In the genomic region with DNA sequence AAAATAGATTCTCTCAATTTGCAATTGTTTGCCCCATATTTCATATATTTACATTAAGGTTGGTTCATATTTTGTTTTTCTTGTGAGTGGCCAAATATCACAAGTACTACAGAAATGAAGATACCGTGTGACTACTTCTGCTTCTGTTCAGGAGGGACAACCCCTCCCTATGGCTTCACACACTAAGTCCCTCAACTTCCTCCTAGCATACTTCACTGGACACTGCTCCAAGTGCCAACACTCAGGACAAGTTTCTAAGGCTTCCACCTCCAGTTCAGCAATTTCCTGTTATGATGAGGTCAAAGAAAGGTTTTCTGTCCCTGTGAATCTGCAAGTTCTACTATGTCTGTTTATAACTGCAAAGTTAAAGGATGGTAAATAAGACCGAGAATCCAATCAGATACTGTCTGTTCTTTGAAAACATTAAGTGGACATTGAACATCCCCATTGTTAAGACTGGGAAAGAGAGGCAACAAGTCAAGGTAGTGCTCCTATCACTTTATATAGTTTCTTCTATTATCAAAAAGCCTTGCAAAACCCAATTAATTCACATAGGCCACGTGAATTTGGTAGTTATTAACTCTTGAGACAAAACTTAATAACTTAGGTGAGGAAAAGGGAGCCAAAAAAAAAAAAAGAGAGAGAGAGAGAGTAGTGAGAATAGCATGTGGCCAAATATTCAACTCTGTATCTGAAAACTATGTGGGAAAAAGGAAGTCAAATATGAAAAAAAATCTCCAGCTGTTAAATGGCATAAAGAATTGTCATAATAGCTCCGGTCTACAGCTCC, we compare ENCODE assay signal across 8 cellular contexts.
A peak's percentile ranks its signal among the peaks of the same experiment; 100 is the strongest.
DNase-seq lines count a peak whose midpoint lies in the region; ATAC-seq and TF ChIP-seq lines count a peak whose summit lies in the region.

No MANE protein-coding gene starts in this region.

- intact Hi-C loops in A673 (cut with micrococcal nuclease; ENCODE audit: unreplicated experiment): no loop called here

- ATAC-seq in GM19324 (IDR thresholded peaks at IDR 0.05; ENCODE audit: low FRiP score, unreplicated experiment): peak; percentile 77
- peak; percentile 98 for ATAC-seq in HG03280 (IDR thresholded peaks at IDR 0.05; ENCODE audit: unreplicated experiment)
- ATAC-seq in activated T-helper 17 cell treated with anti-CD3 and anti-CD28 coated beads, Interleukin-2, amount 50 U/mL, for 72 hours (replicated peaks): no peak
- ATAC-seq in lung (ENCODE audit: insufficient read depth, low FRiP score): peak; percentile 69

- no peak overlapping the region for H3K27ac ChIP-seq in A673 (ENCODE audit: low read depth, low read length, poor library complexity, severe bottlenecking)
- no peak overlapping the region for H3K27ac ChIP-seq in lung (ENCODE audit: low read depth in 1 of 2, low read length in 1 of 2)

- peak overlapping the region; percentile 19 for H3K4me3 ChIP-seq in A673 (ENCODE audit: low read depth, low read length, poor library complexity, severe bottlenecking)
- no peak overlapping the region for H3K4me3 ChIP-seq in lung

- H3K27me3 Mint-ChIP-seq in activated T-helper 17 cell treated with anti-CD3 and anti-CD28 coated beads, Interleukin-2, amount 50 U/mL, for 72 hours: peaks cover 9% of the 10 kb centered on the region

- WGBS in lung, 2 donors: 19 to 23% methylated on average over 4 of the region's 4 CpGs

- DNase-seq in A673 (ENCODE audit: low spot score): no peak
- DNase-seq in lung (ENCODE audit: low spot score): no peak
- no peak for DNase-seq in AG20443 (ENCODE audit: low spot score)
- no peak for DNase-seq in dedifferentiated amniotic fluid mesenchymal stem cell (ENCODE audit: extremely low spot score)
- no peak for DNase-seq in anterior cingulate cortex (lab: John Stamatoyannopoulos, UW)

- TF ChIP-seq CTCF in A673 (conservative IDR thresholded peaks at IDR 0.05; ENCODE audit: low read depth, low read length) (no peak), lung (IDR thresholded peaks at IDR 0.05; ENCODE audit: control extremely low read depth, extremely low read depth) (no peak)

- H3K4me3 Mint-ChIP-seq in activated T-helper 17 cell treated with anti-CD3 and anti-CD28 coated beads, Interleukin-2, amount 50 U/mL, for 72 hours: peak overlapping the region; percentile 75

- POLR2A ChIA-PET in A673 (lab: Charles Lee; ENCODE audit: low non-redundant PET): no interaction called here

- H3K27me3 ChIP-seq in A673 (replicated peaks; ENCODE audit: insufficient read depth, low read depth, low read length, poor library complexity) (peaks cover 23% of the 10 kb centered on the region), lung (ENCODE audit: control insufficient read depth, insufficient read depth) (no peaks in the 10 kb centered on the region)

- H3K4me1 Mint-ChIP-seq in activated T-helper 17 cell treated with anti-CD3 and anti-CD28 coated beads, Interleukin-2, amount 50 U/mL, for 72 hours: peaks cover 7% of the 10 kb centered on the region

- H3K36me3 ChIP-seq in A673 (ENCODE audit: insufficient read depth, low read length, poor library complexity, severe bottlenecking) (no peaks in the 10 kb centered on the region), lung (ENCODE audit: control insufficient read depth in 2 of 2, insufficient read depth in 2 of 2, low read length in 2 of 2) (no peaks in the 10 kb centered on the region)

- H3K4me1 ChIP-seq in A673 (ENCODE audit: insufficient read depth, low read length, poor library complexity, severe bottlenecking): no peaks in the 10 kb centered on the region
- H3K4me1 ChIP-seq in lung (ENCODE audit: control insufficient read depth in 2 of 2, insufficient read depth in 2 of 2, low read length in 2 of 2): no peaks in the 10 kb centered on the region

- H3K36me3 Mint-ChIP-seq in activated T-helper 17 cell treated with anti-CD3 and anti-CD28 coated beads, Interleukin-2, amount 50 U/mL, for 72 hours (ENCODE audit: low read depth): no peaks in the 10 kb centered on the region

- H3K9me3 Mint-ChIP-seq in activated T-helper 17 cell treated with anti-CD3 and anti-CD28 coated beads, Interleukin-2, amount 50 U/mL, for 72 hours: no peaks in the 10 kb centered on the region

- H3K27ac Mint-ChIP-seq in activated T-helper 17 cell treated with anti-CD3 and anti-CD28 coated beads, Interleukin-2, amount 50 U/mL, for 72 hours: no peak overlapping the region

- CTCF ChIA-PET in A673 (lab: Charles Lee): no interaction called here

- H3K9me3 ChIP-seq in A673 (ENCODE audit: low read depth, low read length, poor library complexity, severe bottlenecking) (no peaks in the 10 kb centered on the region), lung (ENCODE audit: control insufficient read depth in 2 of 2, insufficient read depth in 1 of 2, low read length in 1 of 2) (no peaks in the 10 kb centered on the region)

- BruUV-seq in A673 (replicated peaks; lab: Mats Ljungman, UMichigan): no TSS peak
